8 cellular contexts compared by ENCODE assay signal in the genomic region with DNA sequence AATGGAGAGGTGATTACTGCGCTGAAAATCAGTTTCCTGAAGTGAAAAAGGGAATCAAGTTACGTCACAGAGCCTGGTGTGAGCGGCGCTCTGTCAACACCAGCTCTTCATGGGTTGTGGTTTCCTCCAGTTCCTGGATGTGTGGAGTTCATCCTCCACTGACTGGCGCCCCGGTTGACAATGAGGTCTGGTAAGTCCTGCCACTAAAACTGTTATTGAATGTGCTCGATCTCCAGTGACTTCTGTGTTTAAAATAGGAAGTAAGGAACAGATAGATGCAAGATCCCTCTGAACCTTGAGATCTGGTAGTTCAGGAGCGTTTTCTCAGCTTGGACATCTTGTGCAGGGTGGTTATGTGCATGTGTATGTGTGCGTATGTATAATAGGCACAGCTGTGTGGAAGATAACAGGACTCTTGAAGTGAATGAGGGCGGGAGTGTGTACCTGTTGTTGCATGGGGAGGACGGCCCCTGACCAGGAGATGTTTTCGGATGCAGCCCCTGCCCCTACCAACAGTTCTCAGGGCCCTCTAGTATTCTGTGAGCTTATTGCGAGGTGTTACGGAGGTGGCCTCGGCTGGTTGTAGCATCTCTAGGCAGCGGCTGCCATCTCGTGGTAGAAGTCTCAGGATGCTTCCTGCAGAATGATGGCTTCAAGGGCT. TPM values are rescaled to one million over a fixed set of nuclear protein-coding genes. Genes with fewer than 3 reads are reported as not detected.
A peak's percentile ranks its signal among the peaks of the same experiment; 100 is the strongest.
DNase-seq lines count a peak whose midpoint lies in the region; ATAC-seq and TF ChIP-seq lines count a peak whose summit lies in the region.

No MANE protein-coding gene starts in this region.

- no peak overlapping the region for H3K9ac ChIP-seq in PC-3 (ENCODE audit: low read length)

- CTCF ChIA-PET in PC-3 (lab: Charles Lee): interaction anchor here (0.5 to 1.3 kb wide), 4 partner anchors 72 to 95 kb away, joined by 8 to 17 read pairs (median 10); partner anchors contain the start of gene SLC38A7

- H4K20me1 ChIP-seq in PC-3 (ENCODE audit: low read length): no peaks in the 10 kb centered on the region

- intact Hi-C loops in PC-3 (cut with micrococcal nuclease) (loop anchor here (1.0 to 2.0 kb wide), 2 partner anchors 78 to 243 kb away; no protein-coding TSS in a partner anchor), testis (cut with DNase I; ENCODE audit: low total_unique reads) (no loop called here)

- POLR2A ChIA-PET in PC-3 (lab: Charles Lee; ENCODE audit: unreplicated experiment): no interaction called here

- H3K79me2 ChIP-seq in PC-3 (ENCODE audit: low read length): no peaks in the 10 kb centered on the region

- H3K36me3 ChIP-seq in PC-3 (ENCODE audit: low read depth, low read length) (no peaks in the 10 kb centered on the region), testis (ENCODE audit: low read depth, missing control alignments) (no peaks in the 10 kb centered on the region)

- no peaks in the 10 kb centered on the region; the same call in 1 of the 2 replicates for H3K27me3 ChIP-seq in PC-3 (ENCODE audit: low read length)
- H3K27me3 ChIP-seq in testis: no peaks in the 10 kb centered on the region

- 41 to 49% methylated on average over 17 of the region's 17 CpGs for WGBS in testis, 2 donors

- peak; percentile 71 for TF ChIP-seq CTCF in PC-3 (conservative IDR thresholded peaks at IDR 0.05; ENCODE audit: low read depth, low read length)
- peak; percentile 20 to 53 (median 39) for TF ChIP-seq CTCF in testis (IDR thresholded peaks at IDR 0.05)

- no peak overlapping the region for H2AFZ ChIP-seq in PC-3 (ENCODE audit: low read length)

- no TSS peak for BruUV-seq in PC-3 (replicated peaks; lab: Mats Ljungman, UMichigan)

- no peaks in the 10 kb centered on the region for H3F3A ChIP-seq in PC-3 (ENCODE audit: low read length, unreplicated experiment)

- no peaks in the 10 kb centered on the region for H3K4me1 ChIP-seq in PC-3 (ENCODE audit: insufficient read depth, low read length)
- no peaks in the 10 kb centered on the region for H3K4me1 ChIP-seq in testis

- ATAC-seq in GM21423 (IDR thresholded peaks at IDR 0.05; ENCODE audit: unreplicated experiment) (peak; percentile 93), PC-3 (peak; percentile 98)

- peak overlapping the region; percentile 51 for H3K4me2 ChIP-seq in PC-3 (ENCODE audit: low read length)

- DNase-seq in DMS153 (lab: John Stamatoyannopoulos, UW) (peak; percentile 21), HT1080 (ENCODE audit: low read depth) (peak; percentile 69), PC-3 (peak; percentile 74), activated T-helper 1 cell treated with Interleukin-2 at 50 U/mL for 16 hours (ENCODE audit: low read depth) (peak; percentile 59), fibroblast of the conjunctiva (ENCODE audit: low read depth) (peak; percentile 50), occipital lobe (lab: John Stamatoyannopoulos, UW) (peak; percentile 49), testis (peak; percentile 89)

- no peaks in the 10 kb centered on the region for H3K9me2 ChIP-seq in PC-3 (replicated peaks; ENCODE audit: low read length)

- no peak for TF ChIP-seq POLR2A in testis (IDR thresholded peaks at IDR 0.05)

- H3K27ac ChIP-seq in PC-3 (ENCODE audit: low read length) (no peak overlapping the region), testis (no peak overlapping the region)

- H3K4me3 ChIP-seq in PC-3 (ENCODE audit: low read length) (no peak overlapping the region), testis (no peak overlapping the region)

- H3K9me3 ChIP-seq in PC-3 (ENCODE audit: low read length) (no peaks in the 10 kb centered on the region), testis (no peaks in the 10 kb centered on the region)

RNA-seq across cellular contexts. Expression of gene GOT2, which starts 22.0 kb away (rescaled TPM):
- 105 and 142 TPM in 2 replicates for total RNA-seq in HT1080 (2014; rRNA removed; shearing (Covaris generic))
- polyA plus RNA-seq in HT1080 (2015; cell fraction: cytosol; rRNA removed): 126 and 147 TPM in 2 replicates
- polyA plus RNA-seq in HT1080 (2015; cell fraction: nucleus; rRNA removed): 170 and 174 TPM in 2 replicates
- total RNA-seq in PC-3 (2014; rRNA removed): 83.6 and 90.6 TPM in 2 replicates
- 27.8 TPM for total RNA-seq in occipital lobe
- 100 to 1,000 TPM; 108 to 138 TPM for total RNA-seq in testis
- 81.0 TPM for polyA plus RNA-seq in testis (ENCODE audit: insufficient read depth, low read depth, low replicate concordance)

Comparison
In these comparisons a context has a peak if more than half of its experiments do, and no peak if none do; other contexts are left out.
1. DNase-seq: peak in every context shown above with its lines; median percentile 89 in testis; 74 in PC-3; 69 in HT1080; 59 in activated T-helper 1 cell treated with Interleukin-2 at 50 U/mL for 16 hours; 50 in fibroblast of the conjunctiva; 49 in occipital lobe; 21 in DMS153.